1 cellular context compared by ENCODE assay signal in the genomic region with DNA sequence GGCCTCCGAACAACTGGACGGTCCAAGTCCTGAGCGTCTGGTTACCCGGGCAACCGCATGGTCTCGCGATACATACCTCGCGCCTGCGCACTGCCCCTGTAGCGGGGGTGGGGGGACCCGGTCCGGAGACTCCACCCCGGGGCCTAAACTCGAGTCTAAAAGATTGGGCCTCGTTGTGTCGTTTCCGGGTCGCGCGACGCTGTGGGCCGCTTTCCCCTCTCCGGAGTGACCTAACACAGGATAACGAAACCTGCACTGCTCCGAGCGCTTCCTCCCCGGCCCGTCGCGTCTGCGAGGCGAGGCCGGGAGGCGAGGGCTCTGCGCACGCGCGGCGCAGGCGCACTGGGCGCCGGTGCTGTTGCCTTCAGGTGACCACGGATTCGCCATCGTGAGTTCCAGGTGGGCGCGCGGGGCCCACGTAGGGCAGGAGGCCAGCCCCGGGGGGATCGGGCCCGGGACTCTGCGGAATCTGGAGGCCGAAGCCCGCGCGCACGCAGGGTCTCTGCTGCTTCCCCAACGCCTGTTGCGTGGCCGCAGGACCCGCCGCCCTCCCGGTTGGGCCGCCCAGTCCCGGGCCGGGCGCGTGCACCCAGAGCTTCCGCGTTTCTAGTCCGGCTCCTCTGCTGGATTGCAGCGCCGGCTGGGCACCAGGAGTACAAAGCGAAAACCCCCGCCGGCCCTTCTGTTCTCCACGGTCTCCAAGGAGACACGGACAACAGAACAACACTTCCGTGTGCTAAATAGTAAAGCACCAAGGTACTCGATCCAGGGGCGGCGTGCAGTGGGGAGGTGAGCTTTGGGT.
A peak's percentile ranks its signal among the peaks of the same experiment; 100 is the strongest.
TF ChIP-seq lines count a peak whose summit lies in the region.

A gene with protein sequence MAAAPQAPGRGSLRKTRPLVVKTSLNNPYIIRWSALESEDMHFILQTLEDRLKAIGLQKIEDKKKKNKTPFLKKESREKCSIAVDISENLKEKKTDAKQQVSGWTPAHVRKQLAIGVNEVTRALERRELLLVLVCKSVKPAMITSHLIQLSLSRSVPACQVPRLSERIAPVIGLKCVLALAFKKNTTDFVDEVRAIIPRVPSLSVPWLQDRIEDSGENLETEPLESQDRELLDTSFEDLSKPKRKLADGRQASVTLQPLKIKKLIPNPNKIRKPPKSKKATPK (plus strand): TSS at position 345 of the 802 bp plus-strand sequence. CDS start 5,960 bp downstream, outside the sequence.

TF ChIP-seq in HepG2, 621 proteins besides CTCF, POLR2A, EP300 and RAD21 (continued from another document and continues in another):
- TF ChIP-seq RNF219 (CRISPR knock-in tag; IDR thresholded peaks at IDR 0.05) = no peak
- peak; percentile 5; the same call in 1 of the 2 replicates for TF ChIP-seq NFYC (CRISPR knock-in tag; IDR thresholded peaks at IDR 0.05)
- peak; percentile 75; the same call in 1 of the 2 replicates for TF ChIP-seq ZSCAN31 (CRISPR knock-in tag; IDR thresholded peaks at IDR 0.05; ENCODE audit: low read depth)
- TF ChIP-seq RBM39 (IDR thresholded peaks at IDR 0.05; ENCODE audit: low read depth, low read length, poor library complexity, severe bottlenecking) = peak; percentile 64
- TF ChIP-seq FOXA1 (IDR thresholded peaks at IDR 0.05) = no peak
- no peak for TF ChIP-seq FOXA1 (CRISPR knock-in tag; IDR thresholded peaks at IDR 0.05)
- TF ChIP-seq MED13 (CRISPR knock-in tag; IDR thresholded peaks at IDR 0.05) = peak; percentile 27; the same call in 1 of the 2 replicates
- TF ChIP-seq, protein P1, sequence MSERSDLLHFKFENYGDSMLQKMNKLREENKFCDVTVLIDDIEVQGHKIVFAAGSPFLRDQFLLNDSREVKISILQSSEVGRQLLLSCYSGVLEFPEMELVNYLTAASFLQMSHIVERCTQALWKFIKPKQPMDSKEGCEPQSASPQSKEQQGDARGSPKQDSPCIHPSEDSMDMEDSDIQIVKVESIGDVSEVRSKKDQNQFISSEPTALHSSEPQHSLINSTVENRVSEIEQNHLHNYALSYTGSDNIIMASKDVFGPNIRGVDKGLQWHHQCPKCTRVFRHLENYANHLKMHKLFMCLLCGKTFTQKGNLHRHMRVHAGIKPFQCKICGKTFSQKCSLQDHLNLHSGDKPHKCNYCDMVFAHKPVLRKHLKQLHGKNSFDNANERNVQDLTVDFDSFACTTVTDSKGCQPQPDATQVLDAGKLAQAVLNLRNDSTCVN (CRISPR knock-in tag; IDR thresholded peaks at IDR 0.05; ENCODE audit: borderline replicate concordance) = peak; percentile 16; the same call in 1 of the 2 replicates
- no peak; the same call in 1 of the 2 replicates for TF ChIP-seq ZNF710 (CRISPR knock-in tag; IDR thresholded peaks at IDR 0.05; ENCODE audit: borderline replicate concordance)
- no peak for TF ChIP-seq ATF7 (IDR thresholded peaks at IDR 0.05)
- peak; percentile 76 for TF ChIP-seq ATF7 (CRISPR knock-in tag; IDR thresholded peaks at IDR 0.05)
- no peak for TF ChIP-seq ZNF567 (CRISPR knock-in tag; IDR thresholded peaks at IDR 0.05; ENCODE audit: borderline replicate concordance)
- no peak; the same call in 1 of the 2 replicates for TF ChIP-seq GATA4 (IDR thresholded peaks at IDR 0.05; ENCODE audit: borderline replicate concordance, low read depth)
- no peak for TF ChIP-seq PLRG1 (conservative IDR thresholded peaks at IDR 0.05)
- no peak for TF ChIP-seq SYNCRIP (IDR thresholded peaks at IDR 0.05; ENCODE audit: insufficient read depth, low read depth, low read length)
- no peak for TF ChIP-seq SIX1 (CRISPR knock-in tag; IDR thresholded peaks at IDR 0.05; ENCODE audit: borderline replicate concordance)
- TF ChIP-seq ATAD3A (CRISPR knock-in tag; IDR thresholded peaks at IDR 0.05) = peak; percentile 51; the same call in 1 of the 2 replicates
- TF ChIP-seq, protein P2, sequence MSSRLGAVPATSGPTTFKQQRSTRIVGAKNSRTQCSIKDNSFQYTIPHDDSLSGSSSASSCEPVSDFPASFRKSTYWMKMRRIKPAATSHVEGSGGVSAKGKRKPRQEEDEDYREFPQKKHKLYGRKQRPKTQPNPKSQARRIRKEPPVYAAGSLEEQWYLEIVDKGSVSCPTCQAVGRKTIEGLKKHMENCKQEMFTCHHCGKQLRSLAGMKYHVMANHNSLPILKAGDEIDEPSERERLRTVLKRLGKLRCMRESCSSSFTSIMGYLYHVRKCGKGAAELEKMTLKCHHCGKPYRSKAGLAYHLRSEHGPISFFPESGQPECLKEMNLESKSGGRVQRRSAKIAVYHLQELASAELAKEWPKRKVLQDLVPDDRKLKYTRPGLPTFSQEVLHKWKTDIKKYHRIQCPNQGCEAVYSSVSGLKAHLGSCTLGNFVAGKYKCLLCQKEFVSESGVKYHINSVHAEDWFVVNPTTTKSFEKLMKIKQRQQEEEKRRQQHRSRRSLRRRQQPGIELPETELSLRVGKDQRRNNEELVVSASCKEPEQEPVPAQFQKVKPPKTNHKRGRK (CRISPR knock-in tag; IDR thresholded peaks at IDR 0.05) = no peak
- TF ChIP-seq TBX2 (CRISPR knock-in tag; IDR thresholded peaks at IDR 0.05; ENCODE audit: borderline replicate concordance) = peak; percentile 83
- peak; percentile 96 for TF ChIP-seq ZNF354B (CRISPR knock-in tag; IDR thresholded peaks at IDR 0.05)
- TF ChIP-seq ZMYM4 (CRISPR knock-in tag; IDR thresholded peaks at IDR 0.05) = peak; percentile 54; the same call in 1 of the 2 replicates
- peak; percentile 98 for TF ChIP-seq IKZF4 (CRISPR knock-in tag; IDR thresholded peaks at IDR 0.05; ENCODE audit: borderline replicate concordance, low read depth, not compliant biosample characterization)
- TF ChIP-seq, protein P3, sequence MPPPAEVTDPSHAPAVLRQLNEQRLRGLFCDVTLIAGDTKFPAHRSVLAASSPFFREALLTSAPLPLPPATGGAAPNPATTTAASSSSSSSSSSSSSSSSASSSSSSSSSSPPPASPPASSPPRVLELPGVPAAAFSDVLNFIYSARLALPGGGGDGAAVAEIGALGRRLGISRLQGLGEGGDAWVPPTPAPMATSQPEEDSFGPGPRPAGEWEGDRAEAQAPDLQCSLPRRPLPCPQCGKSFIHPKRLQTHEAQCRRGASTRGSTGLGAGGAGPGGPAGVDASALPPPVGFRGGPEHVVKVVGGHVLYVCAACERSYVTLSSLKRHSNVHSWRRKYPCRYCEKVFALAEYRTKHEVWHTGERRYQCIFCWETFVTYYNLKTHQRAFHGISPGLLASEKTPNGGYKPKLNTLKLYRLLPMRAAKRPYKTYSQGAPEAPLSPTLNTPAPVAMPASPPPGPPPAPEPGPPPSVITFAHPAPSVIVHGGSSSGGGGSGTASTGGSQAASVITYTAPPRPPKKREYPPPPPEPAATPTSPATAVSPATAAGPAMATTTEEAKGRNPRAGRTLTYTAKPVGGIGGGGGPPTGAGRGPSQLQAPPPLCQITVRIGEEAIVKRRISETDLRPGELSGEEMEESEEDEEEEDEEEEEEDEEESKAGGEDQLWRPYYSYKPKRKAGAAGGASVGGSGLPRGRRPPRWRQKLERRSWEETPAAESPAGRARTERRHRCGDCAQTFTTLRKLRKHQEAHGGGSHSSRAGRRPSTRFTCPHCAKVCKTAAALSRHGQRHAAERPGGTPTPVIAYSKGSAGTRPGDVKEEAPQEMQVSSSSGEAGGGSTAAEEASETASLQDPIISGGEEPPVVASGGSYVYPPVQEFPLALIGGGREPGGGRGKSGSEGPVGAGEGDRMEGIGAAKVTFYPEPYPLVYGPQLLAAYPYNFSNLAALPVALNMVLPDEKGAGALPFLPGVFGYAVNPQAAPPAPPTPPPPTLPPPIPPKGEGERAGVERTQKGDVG (CRISPR knock-in tag; IDR thresholded peaks at IDR 0.05; ENCODE audit: borderline replicate concordance) = no peak
- no peak for TF ChIP-seq AHDC1 (CRISPR knock-in tag; IDR thresholded peaks at IDR 0.05; ENCODE audit: borderline replicate concordance)
- peak; percentile 27; the same call in 1 of the 2 replicates for TF ChIP-seq ZNF484 (CRISPR knock-in tag; IDR thresholded peaks at IDR 0.05; ENCODE audit: borderline replicate concordance, low read depth)
- TF ChIP-seq, protein P4, sequence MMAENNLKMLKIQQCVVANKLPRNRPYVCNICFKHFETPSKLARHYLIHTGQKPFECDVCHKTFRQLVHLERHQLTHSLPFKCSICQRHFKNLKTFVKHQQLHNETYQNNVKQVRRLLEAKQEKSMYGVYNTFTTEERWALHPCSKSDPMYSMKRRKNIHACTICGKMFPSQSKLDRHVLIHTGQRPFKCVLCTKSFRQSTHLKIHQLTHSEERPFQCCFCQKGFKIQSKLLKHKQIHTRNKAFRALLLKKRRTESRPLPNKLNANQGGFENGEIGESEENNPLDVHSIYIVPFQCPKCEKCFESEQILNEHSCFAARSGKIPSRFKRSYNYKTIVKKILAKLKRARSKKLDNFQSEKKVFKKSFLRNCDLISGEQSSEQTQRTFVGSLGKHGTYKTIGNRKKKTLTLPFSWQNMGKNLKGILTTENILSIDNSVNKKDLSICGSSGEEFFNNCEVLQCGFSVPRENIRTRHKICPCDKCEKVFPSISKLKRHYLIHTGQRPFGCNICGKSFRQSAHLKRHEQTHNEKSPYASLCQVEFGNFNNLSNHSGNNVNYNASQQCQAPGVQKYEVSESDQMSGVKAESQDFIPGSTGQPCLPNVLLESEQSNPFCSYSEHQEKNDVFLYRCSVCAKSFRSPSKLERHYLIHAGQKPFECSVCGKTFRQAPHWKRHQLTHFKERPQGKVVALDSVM (CRISPR knock-in tag; IDR thresholded peaks at IDR 0.05) = peak; percentile 67; the same call in 1 of the 2 replicates
- no peak for TF ChIP-seq ZNF75D (CRISPR knock-in tag; IDR thresholded peaks at IDR 0.05; ENCODE audit: borderline replicate concordance)
- TF ChIP-seq BCL3 (CRISPR knock-in tag; IDR thresholded peaks at IDR 0.05) = peak; percentile 95
- peak; percentile 19; the same call in 1 of the 2 replicates for TF ChIP-seq HNF4G (IDR thresholded peaks at IDR 0.05; ENCODE audit: borderline replicate concordance, low read depth, low read length)
- TF ChIP-seq HNF4G (CRISPR knock-in tag; IDR thresholded peaks at IDR 0.05; ENCODE audit: borderline replicate concordance, low read depth) = no peak
- peak; percentile 94 for TF ChIP-seq BORCS8-MEF2B (CRISPR knock-in tag; IDR thresholded peaks at IDR 0.05)
